30 cellular contexts compared by ENCODE assay signal in the genomic region with DNA sequence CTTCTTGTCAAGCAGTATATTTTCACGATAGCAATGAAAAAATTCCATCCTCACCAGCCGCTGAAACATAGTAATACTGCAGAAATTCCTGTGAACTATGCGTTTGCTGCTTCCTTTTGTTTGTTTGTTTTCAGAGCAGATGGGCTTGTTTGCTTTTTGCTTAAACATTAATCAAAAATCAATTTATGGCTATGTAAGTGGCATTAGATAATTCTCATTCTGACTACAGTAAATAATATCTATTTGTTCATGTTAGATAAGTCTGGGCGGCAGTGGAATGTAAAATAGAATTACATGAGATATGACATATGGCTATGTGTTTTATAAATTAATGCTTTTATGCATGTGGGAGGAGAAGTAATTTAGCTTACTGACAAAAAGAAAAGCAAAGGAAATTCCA.
DNase-seq lines count a peak whose midpoint lies in the region; FAIRE-seq and TF ChIP-seq lines count a peak whose summit lies in the region.
"Had no signal": no experiment of that assay in that cellular context is flagged by ENCODE, and none has a peak within 500 bp of the region (broad histone marks: within the 10 kb centered on the region; RNA-seq: fewer than 3 reads in every experiment).

No MANE protein-coding gene starts in this region.

- WGBS in lower leg skin, 2 donors: 95 to 96% methylated on average over 4 of the region's 4 CpGs

- CTCF ChIA-PET in endothelial cell of umbilical vein (lab: Charles Lee): interaction anchor here (1.0 kb wide), 1 partner anchor 10 kb away, joined by 3 read pairs; no protein-coding TSS in a partner anchor

- no TSS peak for BruUV-seq in endothelial cell of umbilical vein (replicated peaks; lab: Mats Ljungman, UMichigan)

- H3K9ac ChIP-seq in BLaER1: no peak overlapping the region
- no peak overlapping the region for H3K9ac ChIP-seq in endothelial cell of umbilical vein (replicated peaks; ENCODE audit: extremely low read depth, insufficient read depth, low read length)
- H3K9ac ChIP-seq: neural progenitor cell had no signal

- H3K9me1 ChIP-seq in endothelial cell of umbilical vein (replicated peaks; ENCODE audit: control insufficient read depth, extremely low read depth, insufficient read depth, low read length): no peaks in the 10 kb centered on the region

- H4K20me1 ChIP-seq in BLaER1 (peaks cover 98% of the 10 kb centered on the region), endothelial cell of umbilical vein (replicated peaks; ENCODE audit: control insufficient read depth, extremely low read depth, insufficient read depth, low read length) (no peaks in the 10 kb centered on the region)

- DNase-seq in HT-29 (ENCODE audit: low spot score) (peak; percentile 16), endothelial cell of umbilical vein (ENCODE audit: low read depth, low spot score) (peak; percentile 14), neural crest cell (ENCODE audit: low read depth, low spot score) (no peak), NCI-H345 (lab: John Stamatoyannopoulos, UW) (no peak), lower leg skin (ENCODE audit: low spot score in 2 of 2) (no peak), Peyer's patch (no peak)
- DNase-seq: activated CD4-positive, alpha-beta T cell treated with anti-CD3 and anti-CD28 coated beads for 48 hours; activated naive CD4-positive, alpha-beta T cell; activated T-cell treated with anti-CD3 and anti-CD28 coated beads, Interleukin-2, amount 50 U/mL, for 24 hours; amniotic stem cell; DMS 273 treated with DMSO at 0.1 percent for 48 hours; effector memory CD4-positive, alpha-beta T cell; H9; hippocampal formation; immature natural killer cell; lower lobe of right lung; MV-4-11; NCI-H2171 treated with DMSO at 0.1 percent for 48 hours; stimulated activated CD4-positive, alpha-beta T cell treated with anti-CD3 and anti-CD28 coated beads, Interleukin-2, amount 100 ng/mL, for 24 hours; substantia nigra had no signal

- TF ChIP-seq CTCF in endothelial cell of umbilical vein (IDR thresholded peaks at IDR 0.05; ENCODE audit: extremely low read depth in 1 of 2, insufficient read depth in 1 of 2, low read depth in 1 of 2, low read length in 2 of 2) (no peak), neural crest cell (conservative IDR thresholded peaks at IDR 0.05) (no peak), lower leg skin (IDR thresholded peaks at IDR 0.05) (no peak), Peyer's patch (IDR thresholded peaks at IDR 0.05) (no peak)

- H3K4me1 Mint-ChIP-seq in neural crest cell: peaks cover 54% of the 10 kb centered on the region

- intact Hi-C loops in endothelial cell of umbilical vein (cut with micrococcal nuclease) (no loop called here), lower leg skin (cut with DNase I; ENCODE audit: low total_unique reads) (no loop called here)

- H3K27ac ChIP-seq in BLaER1: no peak overlapping the region
- H3K27ac ChIP-seq in endothelial cell of umbilical vein (ENCODE audit: insufficient read depth, low read depth, low read length): no peak overlapping the region
- no peak overlapping the region for H3K27ac ChIP-seq in Peyer's patch
- H3K27ac ChIP-seq: esophagus muscularis mucosa, lower lobe of right lung, neural progenitor cell, skin epidermis had no signal

- H3K27me3 Mint-ChIP-seq in neural crest cell (ENCODE audit: low read depth): no peaks in the 10 kb centered on the region
- H3K27me3 Mint-ChIP-seq: activated T-cell treated with anti-CD3 and anti-CD28 coated beads, Interleukin-2, amount 50 U/mL, for 24 hours had no signal

- TF ChIP-seq POLR2A in endothelial cell of umbilical vein (IDR thresholded peaks at IDR 0.05; ENCODE audit: low read depth, low read length): no peak
- no peak for TF ChIP-seq POLR2A in lower leg skin (IDR thresholded peaks at IDR 0.05)
- no peak for TF ChIP-seq POLR2A in Peyer's patch (IDR thresholded peaks at IDR 0.05)

- dilution Hi-C loops in endothelial cell of umbilical vein (cut with MboI; ENCODE audit: extremely low pct_ligation_motif_present, low sequenced_read_pairs): no loop called here

- H3K4me1 ChIP-seq in BLaER1 (peaks cover 26% of the 10 kb centered on the region), endothelial cell of umbilical vein (ENCODE audit: control insufficient read depth, extremely low read depth, insufficient read depth, low read length) (peaks cover 12% of the 10 kb centered on the region), Peyer's patch (no peaks in the 10 kb centered on the region)

- peaks cover 16% of the 10 kb centered on the region for H3K36me3 ChIP-seq in BLaER1
- no peaks in the 10 kb centered on the region for H3K36me3 ChIP-seq in endothelial cell of umbilical vein (ENCODE audit: control insufficient read depth in 2 of 2, extremely low read depth in 1 of 2, insufficient read depth in 2 of 2, low read length in 2 of 2)
- H3K36me3 ChIP-seq in Peyer's patch: no peaks in the 10 kb centered on the region
- H3K36me3 ChIP-seq: esophagus muscularis mucosa, lower lobe of right lung, neural progenitor cell had no signal

- 0 out of 2 replicates have a peak overlapping the region, but pooled peaks have one; percentile 46 for H3K4me2 ChIP-seq in BLaER1
- no peak overlapping the region for H3K4me2 ChIP-seq in endothelial cell of umbilical vein (ENCODE audit: insufficient read depth, low read length)
- H3K4me2 ChIP-seq: neural progenitor cell had no signal

- H3K79me2 ChIP-seq in endothelial cell of umbilical vein (ENCODE audit: control insufficient read depth, insufficient read depth, low read length): peaks cover 2% of the 10 kb centered on the region

- no peak overlapping the region for H3K27ac Mint-ChIP-seq in neural crest cell (ENCODE audit: unreplicated experiment)
- H3K27ac Mint-ChIP-seq: activated T-cell treated with anti-CD3 and anti-CD28 coated beads, Interleukin-2, amount 50 U/mL, for 24 hours; immature natural killer cell; neural progenitor cell had no signal

- H2AFZ ChIP-seq in endothelial cell of umbilical vein (ENCODE audit: low read depth, low read length): no peak overlapping the region
- H2AFZ ChIP-seq: neural progenitor cell had no signal

- peak overlapping the region; percentile 2 for H3K4me3 Mint-ChIP-seq in neural crest cell
- H3K4me3 Mint-ChIP-seq: activated T-cell treated with anti-CD3 and anti-CD28 coated beads, Interleukin-2, amount 50 U/mL, for 24 hours; CD14-positive monocyte; H9; immature natural killer cell; neural progenitor cell had no signal

- H3K9me3 ChIP-seq in BLaER1 (0 out of 2 replicates have a peak, but pooled peaks cover under 1% of the 10 kb centered on the region), endothelial cell of umbilical vein (replicated peaks; ENCODE audit: control insufficient read depth, insufficient read depth, low read length) (no peaks in the 10 kb centered on the region), Peyer's patch (no peaks in the 10 kb centered on the region)
- H3K9me3 ChIP-seq: esophagus muscularis mucosa, lower lobe of right lung had no signal

- H3K36me3 Mint-ChIP-seq in neural crest cell (ENCODE audit: low read depth): peaks cover 3% of the 10 kb centered on the region
- H3K36me3 Mint-ChIP-seq: immature natural killer cell had no signal

- no peak for FAIRE-seq in endothelial cell of umbilical vein (lab: Jason Lieb, UNC)
- FAIRE-seq: bronchial epithelial cell, colon, frontal cortex, GM19239, HTR-8/SVneo had no signal

- POLR2A ChIA-PET in endothelial cell of umbilical vein (lab: Charles Lee): no interaction called here

- no peaks in the 10 kb centered on the region for H3K27me3 ChIP-seq in BLaER1
- no peaks in the 10 kb centered on the region for H3K27me3 ChIP-seq in endothelial cell of umbilical vein (ENCODE audit: control insufficient read depth in 2 of 2, insufficient read depth in 2 of 2, low read length in 2 of 2)
- no peaks in the 10 kb centered on the region for H3K27me3 ChIP-seq in Peyer's patch
- H3K27me3 ChIP-seq: esophagus muscularis mucosa, neural progenitor cell had no signal

- H3K9me3 Mint-ChIP-seq in neural crest cell: no peaks in the 10 kb centered on the region
- H3K9me3 Mint-ChIP-seq: activated T-cell treated with anti-CD3 and anti-CD28 coated beads, Interleukin-2, amount 50 U/mL, for 24 hours; CD14-positive monocyte; H9; immature natural killer cell had no signal

- H3K4me3 ChIP-seq in BLaER1: no peak overlapping the region
- no peak overlapping the region for H3K4me3 ChIP-seq in endothelial cell of umbilical vein (replicated peaks in 1 of 3; ENCODE audit: insufficient read depth in 1 of 3, low read depth in 1 of 3, low read length in 3 of 3)
- no peak overlapping the region for H3K4me3 ChIP-seq in lower leg skin (ENCODE audit: low read depth, poor library complexity, severe bottlenecking)
- H3K4me3 ChIP-seq in Peyer's patch: no peak overlapping the region
- H3K4me3 ChIP-seq: esophagus muscularis mucosa, lower lobe of right lung, neural progenitor cell, skin epidermis had no signal

TF ChIP-seq in endothelial cell of umbilical vein, 7 proteins besides CTCF, POLR2A, EP300 and RAD21:
- no peak for TF ChIP-seq MAX (IDR thresholded peaks at IDR 0.05; ENCODE audit: insufficient read depth, insufficient read length)
- no peak for TF ChIP-seq EZH2 (IDR thresholded peaks at IDR 0.05; ENCODE audit: borderline replicate concordance, low read depth, low read length, severe bottlenecking)
- TF ChIP-seq GATA2 (IDR thresholded peaks at IDR 0.05; ENCODE audit: insufficient read depth, insufficient read length, low read depth, low read length): no peak
- no peak for TF ChIP-seq FOS (IDR thresholded peaks at IDR 0.05; ENCODE audit: borderline replicate concordance, insufficient read depth, low read length)
- no peak for TF ChIP-seq POLR2AphosphoS5 (IDR thresholded peaks at IDR 0.05; ENCODE audit: insufficient read depth, low read depth, low read length)
- TF ChIP-seq JUN (IDR thresholded peaks at IDR 0.05; ENCODE audit: borderline replicate concordance, insufficient read depth, insufficient read length, low read depth): no peak
- no peak for TF ChIP-seq MYC (IDR thresholded peaks at IDR 0.05; ENCODE audit: low read depth, low read length)

Comparison
In these comparisons a context has a peak if more than half of its experiments do, and no peak if none do; other contexts are left out.
1. DNase-seq: peak in HT-29 (single experiment) and endothelial cell of umbilical vein (single experiment); none in neural crest cell (single experiment), NCI-H345 (single experiment), lower leg skin (0 of 2) and Peyer's patch (0 of 3).